In genomic region chr1:203480525-203481084, GRCh38 we compare ENCODE assay signal across 8 cellular contexts. TPM values are rescaled to one million over a fixed set of nuclear protein-coding genes. Genes with fewer than 3 reads are reported as not detected.
DNase-seq lines count a peak whose midpoint lies in the region; ATAC-seq and TF ChIP-seq lines count a peak whose summit lies in the region.

No MANE protein-coding gene starts in this region.

- no peaks in the 10 kb centered on the region for H3K9me3 Mint-ChIP-seq in central memory CD8-positive, alpha-beta T cell

- peak; percentile 65 for ATAC-seq in central memory CD8-positive, alpha-beta T cell (replicated peaks; ENCODE audit: extremely low read depth, poor library complexity, severe bottlenecking)
- ATAC-seq in lower lobe of right lung (peak; percentile 77 to 81), GM21381 (IDR thresholded peaks at IDR 0.05; ENCODE audit: unreplicated experiment) (no peak), GM21390 (IDR thresholded peaks at IDR 0.05; ENCODE audit: unreplicated experiment) (no peak)

- H3K27me3 ChIP-seq in lower lobe of right lung (ENCODE audit: low read depth), result no peaks in the 10 kb centered on the region
- H3K27me3 ChIP-seq in stomach, result no peaks in the 10 kb centered on the region

- H3K36me3 Mint-ChIP-seq in central memory CD8-positive, alpha-beta T cell (ENCODE audit: insufficient read depth), result no peaks in the 10 kb centered on the region

- H3K27ac Mint-ChIP-seq in central memory CD8-positive, alpha-beta T cell (ENCODE audit: low read depth), result no peak overlapping the region

- H3K4me1 ChIP-seq in lower lobe of right lung, result peaks cover 27% of the 10 kb centered on the region
- peaks cover 16 to 58% (median 35%) of the 10 kb centered on the region in 4 donors for H3K4me1 ChIP-seq in stomach

- H3K4me1 Mint-ChIP-seq in central memory CD8-positive, alpha-beta T cell, result peaks cover 5% of the 10 kb centered on the region

- TF ChIP-seq POLR2A in stomach (IDR thresholded peaks at IDR 0.05), result no peak

- H3K4me3 ChIP-seq in lower lobe of right lung (peak overlapping the region; percentile 48), stomach (peak overlapping the region in 2 of 4 donors; percentile 4 to 20)

- peak; percentile 69 for DNase-seq in Caki2 (ENCODE audit: low read depth)
- peak; percentile 73 for DNase-seq in NCI-H128 (lab: John Stamatoyannopoulos, UW; ENCODE audit: unreplicated experiment)
- DNase-seq in T1000 (lab: John Stamatoyannopoulos, UW), result peak; percentile 49
- no peak for DNase-seq in central memory CD8-positive, alpha-beta T cell (ENCODE audit: low spot score in 2 of 2)
- peak; percentile 65 for DNase-seq in lower lobe of right lung
- peak; percentile 86 for DNase-seq in stomach

- TF ChIP-seq CTCF in lower lobe of right lung (IDR thresholded peaks at IDR 0.05) (no peak), stomach (IDR thresholded peaks at IDR 0.05) (no peak)

- intact Hi-C loops in lower lobe of right lung (cut with DNase I), result loop anchor here (10.0 kb wide), 1 partner anchor 136 kb away; no protein-coding TSS in a partner anchor
- intact Hi-C loops in stomach (cut with DNase I; ENCODE audit: low total_unique reads), result no loop called here

- peaks cover 12% of the 10 kb centered on the region for H3K27me3 Mint-ChIP-seq in central memory CD8-positive, alpha-beta T cell

- H3K4me3 Mint-ChIP-seq in central memory CD8-positive, alpha-beta T cell, result no peak overlapping the region

- H3K9me3 ChIP-seq in lower lobe of right lung (no peaks in the 10 kb centered on the region), stomach (no peaks in the 10 kb centered on the region)

- peak overlapping the region; percentile 56 for H3K27ac ChIP-seq in lower lobe of right lung
- H3K27ac ChIP-seq in stomach, result peak overlapping the region; percentile 47 to 83 (median 77)

- in situ Hi-C loops in Caki2 (cut with HindIII; ENCODE audit: low pct_unique_long_range_greater_than_20kb, low sequenced_read_pairs), result no loop called here

- no peak for TF ChIP-seq EP300 in stomach (IDR thresholded peaks at IDR 0.05)

- WGBS in stomach, 5 donors, result 10 to 26% (median 13%) methylated on average over 6 of the region's 6 CpGs

- H3K36me3 ChIP-seq in lower lobe of right lung (peaks cover 6% of the 10 kb centered on the region), stomach (peaks cover 0 to 17% (median 8%) of the 10 kb centered on the region in 4 donors)

RNA-seq across cellular contexts. Expression of gene PRELP, which starts 5.0 kb away (rescaled TPM):
- not detected in 2 replicates for total RNA-seq in Caki2 (2014; rRNA removed; shearing (Covaris generic); ENCODE audit: low replicate concordance)
- total RNA-seq in lower lobe of right lung, result 47.5 TPM
- 10 to 100 TPM in 3 of 5 donors, 1 to 10 TPM in 2; 1.1 to 29.8 (median 10.7) TPM for total RNA-seq in stomach
- polyA plus RNA-seq in stomach, result 10 to 100 TPM in 1 of 3 donors, 1 to 10 TPM in 2; 2.2 to 29.5 (median 3.2) TPM

RNA-seq across cellular contexts. Expression of gene OPTC, which starts 13.3 kb away (rescaled TPM):
- not detected in 2 replicates for total RNA-seq in Caki2 (2014; rRNA removed; shearing (Covaris generic); ENCODE audit: low replicate concordance)
- total RNA-seq in lower lobe of right lung (not detected), stomach (not detected)
- polyA plus RNA-seq in stomach, result not detected

Comparison
In these comparisons a context has a peak if more than half of its experiments do, and no peak if none do; other contexts are left out.
1. DNase-seq: peak in Caki2 (single experiment), NCI-H128 (single experiment), T1000 (single experiment), lower lobe of right lung (single experiment) and stomach (single experiment); none in central memory CD8-positive, alpha-beta T cell (0 of 2).
2. ATAC-seq: peak in central memory CD8-positive, alpha-beta T cell (single experiment) and lower lobe of right lung (2 of 2); none in GM21381 (single experiment) and GM21390 (single experiment).